8 cellular contexts compared by ENCODE assay signal in genomic region chr15:70761931-70762468, GRCh38. TPM values are rescaled to one million over a fixed set of nuclear protein-coding genes. Genes with fewer than 3 reads are reported as not detected.
DNase-seq lines count a peak whose midpoint lies in the region; ATAC-seq and FAIRE-seq lines count a peak whose summit lies in the region.

No MANE protein-coding gene starts in this region.

- peak overlapping the region; percentile 87 for H3K4me3 Mint-ChIP-seq in activated naive CD8-positive, alpha-beta T cell treated with anti-CD3 and anti-CD28 coated beads, Interleukin-2, amount 10 ng/mL, durations not matched to agents 7 days and 5 days
- peak overlapping the region; percentile 81 to 97 for H3K4me3 Mint-ChIP-seq in stimulated activated naive CD8-positive, alpha-beta T cell treated with anti-CD3 and anti-CD28 coated beads, Interleukin-15, amount 100 ng/mL, for 72 hours

- no peaks in the 10 kb centered on the region for H3K9me3 ChIP-seq in iPS-20b (ENCODE audit: insufficient read depth, low read depth, low read length)

- no peak for ATAC-seq in activated naive CD8-positive, alpha-beta T cell treated with anti-CD3 and anti-CD28 coated beads, Interleukin-2, amount 10 ng/mL, durations not matched to agents 7 days and 5 days (ENCODE audit: low read depth)
- ATAC-seq in stimulated activated naive CD8-positive, alpha-beta T cell treated with anti-CD3 and anti-CD28 coated beads, Interleukin-15, amount 100 ng/mL, for 72 hours = no peak

- H3K27ac Mint-ChIP-seq in activated naive CD8-positive, alpha-beta T cell treated with anti-CD3 and anti-CD28 coated beads, Interleukin-2, amount 10 ng/mL, durations not matched to agents 7 days and 5 days = no peak overlapping the region
- no peak overlapping the region for H3K27ac Mint-ChIP-seq in stimulated activated naive CD8-positive, alpha-beta T cell treated with anti-CD3 and anti-CD28 coated beads, Interleukin-15, amount 100 ng/mL, for 72 hours

- H3K27me3 ChIP-seq in iPS-20b (ENCODE audit: insufficient read depth, low read length) = peaks cover 18% of the 10 kb centered on the region; the same call in 1 of the 2 replicates

- H3K4me1 ChIP-seq in iPS-20b (ENCODE audit: insufficient read depth, low read length) = peaks cover 23% of the 10 kb centered on the region

- FAIRE-seq in GM19239 (lab: Jason Lieb, UNC) = no peak

- H3K9ac ChIP-seq in iPS-20b (ENCODE audit: low read depth, low read length) = peak overlapping the region; percentile 69; the same call in 1 of the 2 replicates

- H3K9me3 Mint-ChIP-seq in activated naive CD8-positive, alpha-beta T cell treated with anti-CD3 and anti-CD28 coated beads, Interleukin-2, amount 10 ng/mL, durations not matched to agents 7 days and 5 days = no peaks in the 10 kb centered on the region
- H3K9me3 Mint-ChIP-seq in stimulated activated naive CD8-positive, alpha-beta T cell treated with anti-CD3 and anti-CD28 coated beads, Interleukin-15, amount 100 ng/mL, for 72 hours = no peaks in the 10 kb centered on the region

- no peak overlapping the region for H3K27ac ChIP-seq in iPS-20b (ENCODE audit: low read length)

- no peaks in the 10 kb centered on the region for H3K36me3 Mint-ChIP-seq in activated naive CD8-positive, alpha-beta T cell treated with anti-CD3 and anti-CD28 coated beads, Interleukin-2, amount 10 ng/mL, durations not matched to agents 7 days and 5 days

- H3K36me3 ChIP-seq in iPS-20b (ENCODE audit: insufficient read depth, low read depth, low read length) = no peaks in the 10 kb centered on the region

- H3K4me3 ChIP-seq in iPS-20b (ENCODE audit: low read length) = peak overlapping the region; percentile 85

- POLR2A ChIA-PET in activated naive CD8-positive, alpha-beta T cell treated with anti-CD3 and anti-CD28 coated beads, Interleukin-2, amount 10 ng/mL, durations not matched to agents 7 days and 5 days (lab: Charles Lee) = no interaction called here

- DNase-seq in DMS53 (lab: John Stamatoyannopoulos, UW) (peak; percentile 22), DMS53 treated with DMSO at 0.1 percent for 48 hours (lab: John Stamatoyannopoulos, UW; ENCODE audit: unreplicated experiment) (no peak), AG08396 (ENCODE audit: low spot score) (no peak), GM19239 (ENCODE audit: insufficient read length, low spot score) (no peak), NCI-H1436 (lab: John Stamatoyannopoulos, UW) (no peak)
- DNase-seq in activated naive CD8-positive, alpha-beta T cell treated with anti-CD3 and anti-CD28 coated beads, Interleukin-2, amount 10 ng/mL, durations not matched to agents 7 days and 5 days = no peak
- DNase-seq in stimulated activated naive CD8-positive, alpha-beta T cell treated with anti-CD3 and anti-CD28 coated beads, Interleukin-15, amount 100 ng/mL, for 72 hours = no peak

- peaks cover 10% of the 10 kb centered on the region for H3K4me1 Mint-ChIP-seq in activated naive CD8-positive, alpha-beta T cell treated with anti-CD3 and anti-CD28 coated beads, Interleukin-2, amount 10 ng/mL, durations not matched to agents 7 days and 5 days
- H3K4me1 Mint-ChIP-seq in stimulated activated naive CD8-positive, alpha-beta T cell treated with anti-CD3 and anti-CD28 coated beads, Interleukin-15, amount 100 ng/mL, for 72 hours = peaks cover 17% of the 10 kb centered on the region

- peaks cover 82% of the 10 kb centered on the region for H3K27me3 Mint-ChIP-seq in activated naive CD8-positive, alpha-beta T cell treated with anti-CD3 and anti-CD28 coated beads, Interleukin-2, amount 10 ng/mL, durations not matched to agents 7 days and 5 days
- peaks cover 66% of the 10 kb centered on the region for H3K27me3 Mint-ChIP-seq in stimulated activated naive CD8-positive, alpha-beta T cell treated with anti-CD3 and anti-CD28 coated beads, Interleukin-15, amount 100 ng/mL, for 72 hours

RNA-seq across cellular contexts. Expression of gene UACA, which starts 1.4 kb away (rescaled TPM):
- total RNA-seq in activated naive CD8-positive, alpha-beta T cell treated with anti-CD3 and anti-CD28 coated beads, Interleukin-2, amount 10 ng/mL, durations not matched to agents 7 days and 5 days = 1 to 10 TPM; 2.8 TPM
